Comparison of ENCODE assay signal across 12 cellular contexts in the genomic region with DNA sequence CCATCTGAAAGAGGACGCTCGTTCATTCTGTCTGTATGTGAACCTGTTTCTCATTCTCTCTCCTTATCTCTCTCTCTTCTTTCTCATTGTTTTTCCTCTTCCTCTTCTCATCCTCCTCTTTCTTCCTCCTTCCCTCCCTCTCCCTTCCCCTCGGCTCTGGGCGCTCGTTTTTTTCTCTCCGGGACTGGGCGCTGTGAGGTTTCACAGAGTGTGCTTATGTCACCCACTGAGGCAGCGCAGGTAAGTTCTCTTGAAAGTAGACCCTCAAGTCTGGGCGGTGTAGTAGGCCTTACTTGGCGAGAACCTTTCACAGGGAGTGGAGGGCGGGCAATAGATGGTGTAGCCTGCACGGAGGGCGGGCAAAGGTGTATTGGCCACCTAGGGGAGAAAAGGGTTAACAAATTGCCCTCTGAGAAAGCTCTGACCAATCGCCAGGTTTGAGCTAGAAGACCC. TPM values are rescaled to one million over a fixed set of nuclear protein-coding genes. Genes with fewer than 3 reads are reported as not detected.
DNase-seq lines count a peak whose midpoint lies in the region; ATAC-seq and TF ChIP-seq lines count a peak whose summit lies in the region.
"Had no signal": no experiment of that assay in that cellular context is flagged by ENCODE, and none has a peak within 500 bp of the region (broad histone marks: within the 10 kb centered on the region; RNA-seq: fewer than 3 reads in every experiment).

No MANE protein-coding gene starts in this region.

- H3K4me3 Mint-ChIP-seq in CD8-positive, alpha-beta T cell, result peak overlapping the region; percentile 40
- H3K4me3 Mint-ChIP-seq in chondrocyte (ENCODE audit: unreplicated experiment), result peak overlapping the region; percentile 73
- peak overlapping the region; percentile 72 for H3K4me3 Mint-ChIP-seq in neural crest cell

- CTCF ChIA-PET in CD8-positive, alpha-beta T cell (lab: Charles Lee), result no interaction called here
- CTCF ChIA-PET in HEK293 (lab: Yijun Ruan, JAX), result no interaction called here

- DNase-seq in CD8-positive, alpha-beta T cell, result no peak
- DNase-seq in chondrocyte (ENCODE audit: low spot score) (no peak), neural crest cell (ENCODE audit: low read depth, low spot score) (no peak), NCI-H526 treated with DMSO at 0.1 percent for 48 hours (lab: John Stamatoyannopoulos, UW) (no peak)
- DNase-seq: effector memory CD4-positive, alpha-beta T cell; KG1; testis had no signal

- no peaks in the 10 kb centered on the region for H3K36me3 ChIP-seq in CD8-positive, alpha-beta T cell (ENCODE audit: insufficient read depth, low read length)
- H3K36me3 ChIP-seq in HEK293 (ENCODE audit: control insufficient read depth in 2 of 2, insufficient read depth in 1 of 2, low read length in 2 of 2), result no peaks in the 10 kb centered on the region
- H3K36me3 ChIP-seq: gastroesophageal sphincter had no signal

- no peaks in the 10 kb centered on the region for H3K36me3 Mint-ChIP-seq in CD8-positive, alpha-beta T cell
- H3K36me3 Mint-ChIP-seq in chondrocyte (ENCODE audit: low read depth), result peaks cover 1% of the 10 kb centered on the region
- no peaks in the 10 kb centered on the region for H3K36me3 Mint-ChIP-seq in neural crest cell (ENCODE audit: low read depth)

- intact Hi-C loops in CD8-positive, alpha-beta T cell (cut with DNase I, micrococcal nuclease), result no loop called here

- no peak overlapping the region for H3K27ac Mint-ChIP-seq in CD8-positive, alpha-beta T cell
- H3K27ac Mint-ChIP-seq in chondrocyte (ENCODE audit: unreplicated experiment) (peak overlapping the region; percentile 95), neural crest cell (ENCODE audit: unreplicated experiment) (no peak overlapping the region)

- H3K4me1 ChIP-seq in CD8-positive, alpha-beta T cell (ENCODE audit: insufficient read depth, low read length), result peaks cover 57% of the 10 kb centered on the region
- H3K4me1 ChIP-seq in HEK293 (ENCODE audit: control insufficient read depth, insufficient read depth, low read length), result peaks cover 43% of the 10 kb centered on the region

- peaks cover 85% of the 10 kb centered on the region for H3K27me3 Mint-ChIP-seq in CD8-positive, alpha-beta T cell (ENCODE audit: low read depth)
- H3K27me3 Mint-ChIP-seq in chondrocyte (ENCODE audit: low read depth), result no peaks in the 10 kb centered on the region
- H3K27me3 Mint-ChIP-seq in neural crest cell (ENCODE audit: low read depth), result peaks cover 99% of the 10 kb centered on the region

- POLR2A ChIA-PET in CD8-positive, alpha-beta T cell (lab: Charles Lee), result interaction anchor here (0.6 kb wide), 1 partner anchor 348 kb away, joined by 3 read pairs; no protein-coding TSS in a partner anchor
- POLR2A ChIA-PET in HEK293 (lab: Yijun Ruan, JAX), result interaction anchor here (1.1 kb wide), 1 partner anchor 69 kb away, joined by 3 read pairs; no protein-coding TSS in a partner anchor

- ATAC-seq in CD8-positive, alpha-beta T cell, result no peak
- no peak for ATAC-seq in HG03025 (IDR thresholded peaks at IDR 0.05; ENCODE audit: low FRiP score, unreplicated experiment)
- ATAC-seq in GM21390 (IDR thresholded peaks at IDR 0.05; ENCODE audit: unreplicated experiment), result no peak
- ATAC-seq: gastroesophageal sphincter had no signal

- no peak overlapping the region for H3K4me3 ChIP-seq in CD8-positive, alpha-beta T cell (ENCODE audit: low read depth, low read length)
- H3K4me3 ChIP-seq in HEK293 (ENCODE audit: low read depth, low read length), result no peak overlapping the region
- H3K4me3 ChIP-seq: gastroesophageal sphincter, SJSA1, testis had no signal

- H3K9me3 ChIP-seq in CD8-positive, alpha-beta T cell (ENCODE audit: low read length), result no peaks in the 10 kb centered on the region
- no peaks in the 10 kb centered on the region for H3K9me3 ChIP-seq in HEK293 (ENCODE audit: control insufficient read depth, insufficient read depth, low read depth, low read length)
- H3K9me3 ChIP-seq: gastroesophageal sphincter, SJSA1, testis had no signal

- H3K27me3 ChIP-seq in CD8-positive, alpha-beta T cell (ENCODE audit: insufficient read depth, low read length), result peaks cover 57% of the 10 kb centered on the region
- H3K27me3 ChIP-seq: SJSA1, testis had no signal

- peaks cover 70% of the 10 kb centered on the region for H3K4me1 Mint-ChIP-seq in CD8-positive, alpha-beta T cell (ENCODE audit: low read depth)
- H3K4me1 Mint-ChIP-seq in chondrocyte (ENCODE audit: low read depth) (peaks cover 82% of the 10 kb centered on the region), neural crest cell (peaks cover 51% of the 10 kb centered on the region)

- no peak overlapping the region for H3K27ac ChIP-seq in CD8-positive, alpha-beta T cell (ENCODE audit: low read depth, low read length)
- H3K27ac ChIP-seq in HEK293 (ENCODE audit: extremely low read depth, low read depth, low read length), result peak overlapping the region; percentile 84
- H3K27ac ChIP-seq: gastroesophageal sphincter, SJSA1, testis had no signal

- TF ChIP-seq CTCF in CD8-positive, alpha-beta T cell (IDR thresholded peaks at IDR 0.05), result no peak
- TF ChIP-seq CTCF in HEK293 (tag by site-specific recombination; IDR thresholded peaks at IDR 0.05), result no peak
- TF ChIP-seq CTCF in chondrocyte (IDR thresholded peaks at IDR 0.05), result no peak
- TF ChIP-seq CTCF in neural crest cell (conservative IDR thresholded peaks at IDR 0.05), result no peak

- no peaks in the 10 kb centered on the region for H3K9me3 Mint-ChIP-seq in CD8-positive, alpha-beta T cell
- no peaks in the 10 kb centered on the region for H3K9me3 Mint-ChIP-seq in chondrocyte (ENCODE audit: low read depth)
- no peaks in the 10 kb centered on the region for H3K9me3 Mint-ChIP-seq in neural crest cell

TF ChIP-seq in HEK293, 187 proteins besides CTCF, POLR2A, EP300 and RAD21:
- TF ChIP-seq ZNF223 (tag by site-specific recombination; IDR thresholded peaks at IDR 0.05), result no peak
- TF ChIP-seq ZNF366 (tag by site-specific recombination; conservative IDR thresholded peaks at IDR 0.05), result peak; percentile 75
- TF ChIP-seq, protein P1, sequence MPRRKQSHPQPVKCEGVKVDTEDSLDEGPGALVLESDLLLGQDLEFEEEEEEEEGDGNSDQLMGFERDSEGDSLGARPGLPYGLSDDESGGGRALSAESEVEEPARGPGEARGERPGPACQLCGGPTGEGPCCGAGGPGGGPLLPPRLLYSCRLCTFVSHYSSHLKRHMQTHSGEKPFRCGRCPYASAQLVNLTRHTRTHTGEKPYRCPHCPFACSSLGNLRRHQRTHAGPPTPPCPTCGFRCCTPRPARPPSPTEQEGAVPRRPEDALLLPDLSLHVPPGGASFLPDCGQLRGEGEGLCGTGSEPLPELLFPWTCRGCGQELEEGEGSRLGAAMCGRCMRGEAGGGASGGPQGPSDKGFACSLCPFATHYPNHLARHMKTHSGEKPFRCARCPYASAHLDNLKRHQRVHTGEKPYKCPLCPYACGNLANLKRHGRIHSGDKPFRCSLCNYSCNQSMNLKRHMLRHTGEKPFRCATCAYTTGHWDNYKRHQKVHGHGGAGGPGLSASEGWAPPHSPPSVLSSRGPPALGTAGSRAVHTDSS (tag by site-specific recombination; IDR thresholded peaks at IDR 0.05), result peak; percentile 65
- no peak for TF ChIP-seq SP7 (tag by site-specific recombination; IDR thresholded peaks at IDR 0.05)

RNA-seq across cellular contexts. Expression of a gene that starts 4.5 kb away (rescaled TPM):
- not detected for total RNA-seq in CD8-positive, alpha-beta T cell
- total RNA-seq in chondrocyte, result 92.0 to 204 TPM (median 94.6 TPM) in 3 replicates
- total RNA-seq in neural crest cell, result 0.44 and 0.48 TPM in 2 replicates

Comparison
In these comparisons a context has a peak if more than half of its experiments do, and no peak if none do; other contexts are left out.
1. RNA of a gene that starts 4.5 kb away (total RNA-seq): 92.0 to 204 TPM in chondrocyte; 0.44 to 0.48 TPM in neural crest cell and not detected in CD8-positive, alpha-beta T cell; every median in the first group is over 10 times any median in the second.
2. Peak in every context shown above with its lines, with median percentiles within 50 percentile points of each other: H3K4me3 Mint-ChIP-seq.